ENCODE assay signal across 20 cellular contexts in genomic region chr2:226868331-226868730, GRCh38. TPM values are rescaled to one million over a fixed set of nuclear protein-coding genes. Genes with fewer than 3 reads are reported as not detected.
DNase-seq lines count a peak whose midpoint lies in the region; ATAC-seq and TF ChIP-seq lines count a peak whose summit lies in the region.
"Had no signal": no experiment of that assay in that cellular context is flagged by ENCODE, and none has a peak within 500 bp of the region (broad histone marks: within the 10 kb centered on the region; RNA-seq: fewer than 3 reads in every experiment).

No MANE protein-coding gene starts in this region.

- no peaks in the 10 kb centered on the region for H3K9me3 ChIP-seq in OCI-LY1 (ENCODE audit: low read length)
- no peaks in the 10 kb centered on the region for H3K9me3 ChIP-seq in esophagus muscularis mucosa

- no peak for TF ChIP-seq POLR2A in esophagus muscularis mucosa (IDR thresholded peaks at IDR 0.05; ENCODE audit: low read depth)

- 57% methylated on average over 2 of the region's 2 CpGs for WGBS in esophagus muscularis mucosa

- H3K27me3 ChIP-seq in OCI-LY1 (ENCODE audit: insufficient read depth, low read length) (no peaks in the 10 kb centered on the region), esophagus muscularis mucosa (no peaks in the 10 kb centered on the region)

- H3K4me3 Mint-ChIP-seq in chondrocyte (ENCODE audit: unreplicated experiment) (no peak overlapping the region), memory B cell (no peak overlapping the region)
- H3K4me3 Mint-ChIP-seq in activated T-helper 1 cell treated with anti-CD3 and anti-CD28 coated beads, Interleukin-12 subunit alpha, Interleukin-12 subunit beta, Interleukin-2, Interleukin-4 antibody, amounts not matched to agents 30 ng/mL and 10 ng/mL and 1 ng/mL, durations not matched to agents 14 hours and 24 hours and 36 hours: no peak overlapping the region

- no peak overlapping the region; the same call in 1 of the 2 replicates for H3K9ac ChIP-seq in OCI-LY1 (ENCODE audit: low read length)

- H3K36me3 Mint-ChIP-seq in chondrocyte (ENCODE audit: low read depth): peaks cover 11% of the 10 kb centered on the region
- peaks cover 46% of the 10 kb centered on the region for H3K36me3 Mint-ChIP-seq in memory B cell
- peaks cover 35% of the 10 kb centered on the region for H3K36me3 Mint-ChIP-seq in activated T-helper 1 cell treated with anti-CD3 and anti-CD28 coated beads, Interleukin-12 subunit alpha, Interleukin-12 subunit beta, Interleukin-2, Interleukin-4 antibody, amounts not matched to agents 30 ng/mL and 10 ng/mL and 1 ng/mL, durations not matched to agents 14 hours and 24 hours and 36 hours (ENCODE audit: low read depth)

- intact Hi-C loops in Right ventricle myocardium superior (cut with DNase I): no loop called here
- intact Hi-C loops in activated T-helper 1 cell treated with anti-CD3 and anti-CD28 coated beads, Interleukin-12 subunit alpha, Interleukin-12 subunit beta, Interleukin-2, Interleukin-4 antibody, amounts not matched to agents 30 ng/mL and 10 ng/mL and 1 ng/mL, durations not matched to agents 14 hours and 24 hours and 36 hours (cut with micrococcal nuclease): no loop called here
- intact Hi-C loops in esophagus muscularis mucosa (cut with DNase I): no loop called here

- H2AFZ ChIP-seq in OCI-LY1 (ENCODE audit: low read length): no peak overlapping the region

- DNase-seq in H4 (ENCODE audit: low spot score): peak; percentile 23
- DNase-seq in chondrocyte (ENCODE audit: low spot score): no peak
- no peak for DNase-seq in memory B cell (ENCODE audit: low spot score in 2 of 2)
- DNase-seq in Right ventricle myocardium superior: no peak
- DNase-seq in DMS79 (lab: John Stamatoyannopoulos, UW): no peak
- no peak for DNase-seq in activated T-helper 1 cell treated with anti-CD3 and anti-CD28 coated beads, Interleukin-12 subunit alpha, Interleukin-12 subunit beta, Interleukin-2, Interleukin-4 antibody, amounts not matched to agents 30 ng/mL and 10 ng/mL and 1 ng/mL, durations not matched to agents 14 hours and 24 hours and 36 hours (ENCODE audit: low spot score)
- DNase-seq in esophagus muscularis mucosa (ENCODE audit: extremely low spot score): no peak
- DNase-seq: C1 segment of cervical spinal cord, DMS 273 treated with DMSO at 0.1 percent for 48 hours, GF-D8, GOT3, MV-4-11, NCI-H187 treated with DMSO at 0.1 percent for 48 hours, NCI-H2227 treated with DMSO at 0.1 percent for 48 hours, NCI-H510A treated with DMSO at 0.1 percent for 48 hours, NCI-H774, PC-3, RPMI8226 had no signal

- no peaks in the 10 kb centered on the region for H3K27me3 Mint-ChIP-seq in chondrocyte (ENCODE audit: low read depth)
- H3K27me3 Mint-ChIP-seq in memory B cell: no peaks in the 10 kb centered on the region
- no peaks in the 10 kb centered on the region for H3K27me3 Mint-ChIP-seq in activated T-helper 1 cell treated with anti-CD3 and anti-CD28 coated beads, Interleukin-12 subunit alpha, Interleukin-12 subunit beta, Interleukin-2, Interleukin-4 antibody, amounts not matched to agents 30 ng/mL and 10 ng/mL and 1 ng/mL, durations not matched to agents 14 hours and 24 hours and 36 hours (ENCODE audit: insufficient read depth)

- H3K4me3 ChIP-seq in OCI-LY1 (ENCODE audit: low read depth, low read length, poor library complexity, severe bottlenecking) (no peak overlapping the region), esophagus muscularis mucosa (no peak overlapping the region)
- H3K4me3 ChIP-seq: K562 had no signal

- peak overlapping the region; percentile 61 for H3K27ac ChIP-seq in OCI-LY1 (ENCODE audit: low read depth, low read length, poor library complexity, severe bottlenecking)
- no peak overlapping the region for H3K27ac ChIP-seq in esophagus muscularis mucosa (replicated peaks in 1 of 4)

- H3K4me1 ChIP-seq in OCI-LY1 (ENCODE audit: insufficient read depth, low read length, severe bottlenecking) (peaks cover 14% of the 10 kb centered on the region), esophagus muscularis mucosa (peaks cover 0 to 4% (median 0%) of the 10 kb centered on the region in 4 donors)

- no peaks in the 10 kb centered on the region for H4K20me1 ChIP-seq in OCI-LY1 (ENCODE audit: insufficient read depth, low read length)

- H3K9me3 Mint-ChIP-seq in chondrocyte (ENCODE audit: low read depth): no peaks in the 10 kb centered on the region
- H3K9me3 Mint-ChIP-seq in memory B cell: peaks cover under 1% of the 10 kb centered on the region
- no peaks in the 10 kb centered on the region for H3K9me3 Mint-ChIP-seq in activated T-helper 1 cell treated with anti-CD3 and anti-CD28 coated beads, Interleukin-12 subunit alpha, Interleukin-12 subunit beta, Interleukin-2, Interleukin-4 antibody, amounts not matched to agents 30 ng/mL and 10 ng/mL and 1 ng/mL, durations not matched to agents 14 hours and 24 hours and 36 hours

- H3F3A ChIP-seq in OCI-LY1 (ENCODE audit: insufficient read depth, low read length): no peaks in the 10 kb centered on the region

- ATAC-seq in memory B cell (ENCODE audit: low read depth): no peak
- ATAC-seq in Right ventricle myocardium superior (ENCODE audit: poor library complexity): no peak
- ATAC-seq: K562, PC-3 had no signal

- no peaks in the 10 kb centered on the region for H3K79me2 ChIP-seq in OCI-LY1 (ENCODE audit: insufficient read depth, low read length)

- H3K9me2 ChIP-seq in OCI-LY1 (ENCODE audit: low read depth, low read length): no peaks in the 10 kb centered on the region

- TF ChIP-seq CTCF in OCI-LY1 (IDR thresholded peaks at IDR 0.05; ENCODE audit: low read length) (no peak), chondrocyte (IDR thresholded peaks at IDR 0.05) (no peak), esophagus muscularis mucosa (IDR thresholded peaks at IDR 0.05) (no peak)

- H3K27ac Mint-ChIP-seq in chondrocyte (ENCODE audit: unreplicated experiment): peak overlapping the region; percentile 2
- H3K27ac Mint-ChIP-seq in memory B cell: peak overlapping the region; percentile 58
- no peak overlapping the region for H3K27ac Mint-ChIP-seq in activated T-helper 1 cell treated with anti-CD3 and anti-CD28 coated beads, Interleukin-12 subunit alpha, Interleukin-12 subunit beta, Interleukin-2, Interleukin-4 antibody, amounts not matched to agents 30 ng/mL and 10 ng/mL and 1 ng/mL, durations not matched to agents 14 hours and 24 hours and 36 hours

- H3K36me3 ChIP-seq in OCI-LY1 (ENCODE audit: insufficient read depth, low read length): peaks cover 48% of the 10 kb centered on the region
- peaks cover 0 to 54% (median 28%) of the 10 kb centered on the region in 4 donors for H3K36me3 ChIP-seq in esophagus muscularis mucosa

- H3K4me1 Mint-ChIP-seq in chondrocyte (ENCODE audit: low read depth): peaks cover 9% of the 10 kb centered on the region
- H3K4me1 Mint-ChIP-seq in memory B cell: peaks cover 13% of the 10 kb centered on the region
- peaks cover 10% of the 10 kb centered on the region for H3K4me1 Mint-ChIP-seq in activated T-helper 1 cell treated with anti-CD3 and anti-CD28 coated beads, Interleukin-12 subunit alpha, Interleukin-12 subunit beta, Interleukin-2, Interleukin-4 antibody, amounts not matched to agents 30 ng/mL and 10 ng/mL and 1 ng/mL, durations not matched to agents 14 hours and 24 hours and 36 hours (ENCODE audit: low read depth)

- no peak for TF ChIP-seq EP300 in esophagus muscularis mucosa (IDR thresholded peaks at IDR 0.05)

- peak overlapping the region; percentile 10; the same call in 1 of the 2 replicates for H3K4me2 ChIP-seq in OCI-LY1 (ENCODE audit: low read length)

RNA-seq across cellular contexts. Expression of gene RHBDD1, which starts 32.5 kb away (rescaled TPM):
- 3.3 and 6.6 TPM in 2 replicates for total RNA-seq in H4 (2014; rRNA removed; shearing (Covaris generic))
- 28.8 to 33.6 TPM (median 30.0 TPM) in 3 replicates for total RNA-seq in chondrocyte
- total RNA-seq in Right ventricle myocardium superior: 29.5 TPM
- 39.9 and 48.0 TPM in 2 replicates for total RNA-seq in activated T-helper 1 cell treated with anti-CD3 and anti-CD28 coated beads, Interleukin-12 subunit alpha, Interleukin-12 subunit beta, Interleukin-2, Interleukin-4 antibody, amounts not matched to agents 30 ng/mL and 10 ng/mL and 1 ng/mL, durations not matched to agents 14 hours and 24 hours and 36 hours
- total RNA-seq in esophagus muscularis mucosa: 10 to 100 TPM; 18.3 to 24.9 (median 22.2) TPM
